21 cellular contexts compared by ENCODE assay signal in genomic region chrX:119736206-119736764, GRCh38. TPM values are rescaled to one million over a fixed set of nuclear protein-coding genes. Genes with fewer than 3 reads are reported as not detected.
DNase-seq lines count a peak whose midpoint lies in the region; ATAC-seq and TF ChIP-seq lines count a peak whose summit lies in the region.
"Had no signal": no experiment of that assay in that cellular context is flagged by ENCODE, and none has a peak within 500 bp of the region (broad histone marks: within the 10 kb centered on the region; RNA-seq: fewer than 3 reads in every experiment).

No MANE protein-coding gene starts in this region.

- intact Hi-C loops in cardiac septum (cut with DNase I) (no loop called here), heart left ventricle (cut with DNase I) (loop anchor here in 4 of 10 donors (10.0 kb wide), 4 partner anchors 81 to 221 kb away; no protein-coding TSS in a partner anchor), spleen (cut with DNase I; ENCODE audit: low total_unique reads) (no loop called here)

- 82 to 86% (median 84%) methylated on average over 12 of the region's 12 CpGs for WGBS in heart left ventricle, 4 donors
- WGBS in spleen, 5 donors, result 68 to 94% (median 84%) methylated on average over 10 to 12 of the region's 12 CpGs

- no peaks in the 10 kb centered on the region for H3K9me3 ChIP-seq in heart left ventricle
- H3K9me3 ChIP-seq in spleen, result no peaks in the 10 kb centered on the region
- H3K9me3 ChIP-seq: SJCRH30 had no signal

- H3K27me3 ChIP-seq in heart left ventricle (peaks cover 0 to 3% (median 0%) of the 10 kb centered on the region in 9 donors), spleen (replicated peaks in 1 of 7) (no peaks in the 10 kb centered on the region)
- H3K27me3 ChIP-seq: BLaER1 treated with 17β-estradiol and CSF1 and Interleukin-3, amounts not matched to agents 10 nM and 100 nM had no signal

- TF ChIP-seq POLR2A in heart left ventricle (IDR thresholded peaks at IDR 0.05), result no peak
- no peak for TF ChIP-seq POLR2A in spleen (IDR thresholded peaks at IDR 0.05)

- H3K4me3 ChIP-seq in heart left ventricle (no peak overlapping the region), epithelial cell of esophagus (ENCODE audit: low read length) (no peak overlapping the region), spleen (no peak overlapping the region)
- H3K4me3 ChIP-seq: BLaER1 treated with 17β-estradiol and CSF1 and Interleukin-3, amounts not matched to agents 10 nM and 100 nM; GM23248; K562; SJCRH30 had no signal

- H3K36me3 ChIP-seq in heart left ventricle, result no peaks in the 10 kb centered on the region
- no peaks in the 10 kb centered on the region for H3K36me3 ChIP-seq in spleen
- H3K36me3 ChIP-seq: BLaER1 treated with 17β-estradiol and CSF1 and Interleukin-3, amounts not matched to agents 10 nM and 100 nM; SJCRH30 had no signal

- DNase-seq in cardiac septum (ENCODE audit: low spot score), result peak; percentile 27
- DNase-seq in heart left ventricle, result no peak
- peak; percentile 15 for DNase-seq in NCI-H69 (lab: John Stamatoyannopoulos, UW)
- DNase-seq in epithelial cell of esophagus (ENCODE audit: low read depth), result peak; percentile 26
- peak; percentile 19 for DNase-seq in spleen
- no peak for DNase-seq in NCI-H510A (lab: John Stamatoyannopoulos, UW)
- DNase-seq in NCI-H82 treated with DMSO at 0.1 percent for 48 hours (lab: John Stamatoyannopoulos, UW; ENCODE audit: unreplicated experiment), result no peak
- DNase-seq: AML-193; CD4-positive, alpha-beta T cell; GM23248; H7; NCI-H1694 treated with DMSO at 0.1 percent for 48 hours; NCI-H226; NCI-H774; NK-92 treated with Interleukin-12 subunit alpha and Interleukin-12 subunit beta, amount 100 ng/mL, for 24 hours; PC-3; T-helper 17 cell had no signal

- H3K27ac ChIP-seq in heart left ventricle (no peak overlapping the region), spleen (no peak overlapping the region)
- H3K27ac ChIP-seq: GM23248, SJCRH30 had no signal

- no peaks in the 10 kb centered on the region for H3K4me1 ChIP-seq in heart left ventricle
- H3K4me1 ChIP-seq in spleen, result peaks cover 0 to 5% (median 0%) of the 10 kb centered on the region in 6 donors

- TF ChIP-seq CTCF in heart left ventricle (IDR thresholded peaks at IDR 0.05) (no peak), epithelial cell of esophagus (IDR thresholded peaks at IDR 0.05; ENCODE audit: insufficient read depth, low read depth, low read length, missing control alignments) (no peak), spleen (IDR thresholded peaks at IDR 0.05 in 8 of 11, conservative IDR thresholded peaks at IDR 0.05 in 3 of 11) (no peak)

- ATAC-seq in heart left ventricle (no peak), GM18870 (IDR thresholded peaks at IDR 0.05; ENCODE audit: unreplicated experiment) (no peak)
- ATAC-seq: K562, PC-3, T-helper 17 cell had no signal

RNA-seq across cellular contexts. Expression of gene SOWAHD, which starts 22.1 kb away (rescaled TPM):
- not detected for total RNA-seq in cardiac septum
- 1 to 10 TPM in 1 of 9 donors, under 1 TPM in 3, not detected in 5; 0.15 to 2.1 (median 0.45) TPM for total RNA-seq in heart left ventricle
- polyA plus RNA-seq in heart left ventricle, result under 1 TPM; 0.17 to 0.19 TPM
- 1 to 10 TPM; 5.0 to 9.5 (median 8.1) TPM for total RNA-seq in spleen
- 10 to 100 TPM; 19.2 to 26.2 (median 19.9) TPM for polyA plus RNA-seq in spleen
- total RNA-seq: K562, SJCRH30 had no signal
- polyA plus RNA-seq: GM23248 had no signal

RNA-seq across cellular contexts. Expression of gene SEPTIN6, which starts 43.3 kb away (rescaled TPM):
- total RNA-seq in cardiac septum (10.1 TPM), heart left ventricle (10 to 100 TPM in 5 of 9 donors, 1 to 10 TPM in 4; 7.6 to 36.4 (median 10.0) TPM), spleen (100 to 1,000 TPM in 3 of 7 donors, 10 to 100 TPM in 4; 94.7 to 139 (median 99.8) TPM)
- polyA plus RNA-seq in heart left ventricle (1 to 10 TPM; 3.3 to 7.2 TPM), spleen (10 to 100 TPM; 45.1 to 58.2 (median 50.8) TPM)

RNA-seq across cellular contexts. Expression of gene RPL39, which starts 55.1 kb away (rescaled TPM):
- total RNA-seq in cardiac septum, result 733 TPM
- total RNA-seq in heart left ventricle, result 1,000 to 10,000 TPM in 8 of 9 donors, 100 to 1,000 TPM in 1; 933 to 1,886 (median 1,201) TPM
- 1,000 to 10,000 TPM; 3,082 to 4,859 TPM for polyA plus RNA-seq in heart left ventricle
- 1,000 to 10,000 TPM; 1,435 to 2,313 (median 1,812) TPM for total RNA-seq in spleen
- polyA plus RNA-seq in spleen, result over 10,000 TPM; 15,023 to 18,857 (median 18,305) TPM

Comparison
In these comparisons a context has a peak if more than half of its experiments do, and no peak if none do; other contexts are left out.
1. DNase-seq: peak in cardiac septum (single experiment), NCI-H69 (single experiment), epithelial cell of esophagus (single experiment) and spleen (single experiment); none in heart left ventricle (0 of 5), NCI-H510A (single experiment) and NCI-H82 treated with DMSO at 0.1 percent for 48 hours (single experiment).